In the genomic region with DNA sequence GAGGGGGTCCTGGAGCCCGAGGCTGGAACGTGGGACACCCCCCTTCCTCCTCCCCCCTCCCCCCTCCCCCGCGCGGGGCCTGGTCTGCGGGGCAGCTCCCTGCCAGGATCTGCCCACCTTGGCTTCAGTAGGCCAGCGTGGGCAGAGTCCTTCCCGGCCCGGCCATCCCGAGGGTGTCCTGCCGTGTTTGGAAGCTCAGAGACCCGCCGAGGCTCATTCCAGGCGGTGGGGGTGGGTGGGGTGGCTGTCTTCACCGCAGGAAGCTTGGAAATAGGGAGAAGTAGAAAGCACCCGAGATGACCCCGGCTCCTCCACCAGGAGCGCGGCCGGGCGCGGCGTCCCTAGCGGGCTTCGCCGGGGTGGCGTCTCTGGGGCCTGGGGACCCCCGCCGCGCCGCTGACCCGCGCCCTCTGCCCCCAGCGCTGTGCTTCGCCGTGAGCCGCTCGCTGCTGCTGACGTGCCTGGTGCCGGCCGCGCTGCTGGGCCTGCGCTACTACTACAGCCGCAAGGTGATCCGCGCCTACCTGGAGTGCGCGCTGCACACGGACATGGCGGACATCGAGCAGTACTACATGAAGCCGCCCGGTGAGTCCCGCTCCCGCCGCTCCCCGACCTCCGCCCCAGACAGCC, we compare ENCODE assay signal across 15 cellular contexts. TPM values are rescaled to one million over a fixed set of nuclear protein-coding genes. Genes with fewer than 3 reads are reported as not detected.
DNase-seq lines count a peak whose midpoint lies in the region; ATAC-seq, FAIRE-seq and TF ChIP-seq lines count a peak whose summit lies in the region.
"Had no signal": no experiment of that assay in that cellular context is flagged by ENCODE, and none has a peak within 500 bp of the region (broad histone marks: within the 10 kb centered on the region; RNA-seq: fewer than 3 reads in every experiment).

No MANE protein-coding gene starts in this region.

- H3K4me1 ChIP-seq in body of pancreas, result peaks cover 30% of the 10 kb centered on the region
- no peaks in the 10 kb centered on the region for H3K4me1 ChIP-seq in small intestine (ENCODE audit: control insufficient read depth in 2 of 2, insufficient read depth in 1 of 2, low read depth in 1 of 2, low read length in 1 of 2)
- H3K4me1 ChIP-seq in colonic mucosa, result peaks cover 3% of the 10 kb centered on the region
- H3K4me1 ChIP-seq: parathyroid adenoma had no signal

- TF ChIP-seq CTCF in body of pancreas (IDR thresholded peaks at IDR 0.05), result peak in 1 of 7 experiments; percentile 4
- TF ChIP-seq CTCF in colonic mucosa (IDR thresholded peaks at IDR 0.05), result no peak

- H3K9ac ChIP-seq in colonic mucosa (ENCODE audit: low read depth in 2 of 2, low read length in 2 of 2), result no peak overlapping the region
- H3K9ac ChIP-seq: parathyroid adenoma had no signal

- WGBS in body of pancreas, 2 donors, result 10 to 46% methylated on average over 6 to 18 of the region's 58 CpGs
- 15 to 28% (median 25%) methylated on average over 47 to 58 of the region's 58 CpGs for WGBS in small intestine, 3 donors

- no peak for FAIRE-seq in small intestine (lab: Jason Lieb, UNC)
- FAIRE-seq: GM12878 had no signal

- no peak overlapping the region for H3K4me3 ChIP-seq in body of pancreas
- H3K4me3 ChIP-seq in small intestine (ENCODE audit: low read depth in 1 of 2, low read length in 2 of 2), result no peak overlapping the region
- no peak overlapping the region for H3K4me3 ChIP-seq in colonic mucosa
- H3K4me3 ChIP-seq: GM12878 had no signal

- H3K9me3 ChIP-seq in body of pancreas, result no peaks in the 10 kb centered on the region
- no peaks in the 10 kb centered on the region for H3K9me3 ChIP-seq in small intestine (ENCODE audit: control insufficient read depth, low read depth)
- H3K9me3 ChIP-seq in colonic mucosa, result no peaks in the 10 kb centered on the region

- H3K27ac ChIP-seq in body of pancreas (peak overlapping the region in 3 of 4 donors; percentile 40 to 65 (median 61)), small intestine (ENCODE audit: low read depth in 1 of 2, low read length in 1 of 2) (no peak overlapping the region), colonic mucosa (no peak overlapping the region)
- H3K27ac ChIP-seq: 22Rv1, parathyroid adenoma had no signal

- ATAC-seq in body of pancreas, result peak; percentile 15
- no peak for ATAC-seq in HG02870 (IDR thresholded peaks at IDR 0.05; ENCODE audit: unreplicated experiment)
- ATAC-seq: GM12878 had no signal

- no peak for TF ChIP-seq POLR2A in body of pancreas (IDR thresholded peaks at IDR 0.05)

- DNase-seq in NCI-H1417 (lab: John Stamatoyannopoulos, UW), result peak in 2 of 3 experiments; percentile 69
- DNase-seq in NCI-H1417 treated with DMSO at 0.1 percent for 48 hours (lab: John Stamatoyannopoulos, UW), result no peak
- peak in 1 of 4 donors; percentile 36 for DNase-seq in body of pancreas
- peak; percentile 50 for DNase-seq in kidney tubule cell (ENCODE audit: low spot score)
- peak; percentile 26 for DNase-seq in small intestine
- DNase-seq in colonic mucosa, result no peak
- no peak for DNase-seq in hepatic stellate cell (ENCODE audit: low spot score)
- DNase-seq: activated CD4-positive, alpha-beta T cell treated with anti-CD3 and anti-CD28 coated beads for 4 hours; cerebellar nuclear complex; left cardiac atrium; NCI-H748 treated with DMSO at 0.1 percent for 48 hours had no signal

- H3K36me3 ChIP-seq in body of pancreas (replicated peaks in 1 of 2; ENCODE audit: insufficient read depth in 1 of 2, low read depth in 2 of 2) (no peaks in the 10 kb centered on the region), small intestine (ENCODE audit: control insufficient read depth in 2 of 2, insufficient read depth in 2 of 2, low read length in 2 of 2) (no peaks in the 10 kb centered on the region), colonic mucosa (no peaks in the 10 kb centered on the region)

- intact Hi-C loops in body of pancreas (cut with DNase I), result no loop called here
- intact Hi-C loops in colonic mucosa (cut with DNase I), result no loop called here

- H3K27me3 ChIP-seq in body of pancreas, result no peaks in the 10 kb centered on the region
- peaks cover 15 to 27% of the 10 kb centered on the region in 2 donors for H3K27me3 ChIP-seq in small intestine (ENCODE audit: control insufficient read depth in 2 of 2, insufficient read depth in 2 of 2, low read length in 2 of 2)
- peaks cover 55% of the 10 kb centered on the region for H3K27me3 ChIP-seq in colonic mucosa

RNA-seq across cellular contexts. Expression of gene NAT8L, which starts 1.6 kb away (rescaled TPM):
- 10 to 100 TPM in 1 of 2 donors, 1 to 10 TPM in 1; 3.6 to 18.8 TPM for total RNA-seq in body of pancreas
- polyA plus RNA-seq in small intestine, result 1 to 10 TPM in 1 of 3 donors, under 1 TPM in 1, not detected in 1; under 0.01 to 1.8 TPM
- total RNA-seq in colonic mucosa, result under 1 TPM; 0.11 to 0.17 TPM

RNA-seq across cellular contexts. Expression of gene NELFA, which starts 51.9 kb away (rescaled TPM):
- total RNA-seq in body of pancreas (10 to 100 TPM; 19.7 to 74.5 TPM), colonic mucosa (10 to 100 TPM; 25.7 to 41.5 TPM)
- 10 to 100 TPM; 12.7 to 23.3 (median 21.9) TPM for polyA plus RNA-seq in small intestine

Comparison
In these comparisons a context has a peak if more than half of its experiments do, and no peak if none do; other contexts are left out.
1. DNase-seq: peak in NCI-H1417 (2 of 3), kidney tubule cell (single experiment) and small intestine (single experiment); none in NCI-H1417 treated with DMSO at 0.1 percent for 48 hours (single experiment), colonic mucosa (single experiment) and hepatic stellate cell (single experiment).
2. H3K27ac ChIP-seq: peak in body of pancreas (3 of 4); none in small intestine (0 of 2) and colonic mucosa (single experiment).